Comparison of ENCODE assay signal across 13 cellular contexts in the genomic region with DNA sequence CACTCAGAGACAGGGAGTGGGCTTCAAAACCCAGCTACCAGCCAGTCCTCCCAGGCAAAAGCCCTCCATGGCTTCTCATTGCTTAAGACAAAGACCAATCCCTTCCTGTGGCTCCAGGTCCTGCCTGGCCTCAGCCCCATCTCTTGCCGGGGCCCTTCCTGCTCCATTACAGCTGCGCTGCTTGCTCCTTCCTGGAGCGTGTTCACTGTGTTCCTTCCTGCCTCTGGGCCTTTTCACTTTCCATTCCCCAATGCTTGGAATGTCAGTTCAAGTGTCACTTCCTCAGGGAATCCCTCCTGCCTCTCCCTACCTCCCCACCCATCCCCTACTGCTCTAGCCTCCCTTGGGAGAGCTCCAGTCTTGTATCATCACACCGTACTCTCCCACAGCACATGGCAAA. TPM values are rescaled to one million over a fixed set of nuclear protein-coding genes. Genes with fewer than 3 reads are reported as not detected.
A peak's percentile ranks its signal among the peaks of the same experiment; 100 is the strongest.
DNase-seq lines count a peak whose midpoint lies in the region; ATAC-seq and TF ChIP-seq lines count a peak whose summit lies in the region.
"Had no signal": no experiment of that assay in that cellular context is flagged by ENCODE, and none has a peak within 500 bp of the region (broad histone marks: within the 10 kb centered on the region; RNA-seq: fewer than 3 reads in every experiment).

No MANE protein-coding gene starts in this region.

- H3K27ac ChIP-seq in H9 (ENCODE audit: insufficient read length, low read depth, low read length): no peak overlapping the region
- peak overlapping the region; percentile 25 to 58 for H3K27ac ChIP-seq in lung (ENCODE audit: low read depth in 1 of 2, low read length in 1 of 2)

- no peak overlapping the region for H3K23ac ChIP-seq in H9 (ENCODE audit: insufficient read length, low read depth, low read length)

- no peak overlapping the region for H3K4me2 ChIP-seq in H9 (ENCODE audit: insufficient read depth, insufficient read length, low read length)

- WGBS in H9 (ENCODE audit: extremely low coverage, insufficient read length, low lambda C conversion rate): no CpG with 5 or more reads among the region's 4 CpGs
- 52 to 65% methylated on average over 4 of the region's 4 CpGs for WGBS in lung, 2 donors

- no peak overlapping the region for H3K9ac ChIP-seq in H9 (ENCODE audit: extremely low read depth, insufficient read length, low read length)

- H3K23me2 ChIP-seq in H9 (ENCODE audit: insufficient read length, low read depth, low read length, poor library complexity, severe bottlenecking): no peaks in the 10 kb centered on the region

- H2AK5ac ChIP-seq in H9 (ENCODE audit: insufficient read length, low read length): no peak overlapping the region

- no peak overlapping the region for H4K8ac ChIP-seq in H9 (replicated peaks; ENCODE audit: insufficient read length, low read depth, low read length)

- H3K36me3 ChIP-seq in lung (ENCODE audit: control insufficient read depth in 2 of 2, insufficient read depth in 2 of 2, low read length in 2 of 2): no peaks in the 10 kb centered on the region

- H3K27me3 Mint-ChIP-seq in H9 (ENCODE audit: low read depth) (peaks cover 19% of the 10 kb centered on the region), chondrocyte (ENCODE audit: low read depth) (no peaks in the 10 kb centered on the region)
- H3K27me3 Mint-ChIP-seq in stimulated activated naive B cell treated with anti-CD40 and anti-IgM and Interleukin-4, amounts not matched to agents 10 μg/mL and 1 μg/mL and 100 μg/mL, for 72 hours: peaks cover 0 to 5% of the 10 kb centered on the region in 2 donors
- H3K27me3 Mint-ChIP-seq: T-cell had no signal

- TF ChIP-seq CTCF in H9 (conservative IDR thresholded peaks at IDR 0.05) (no peak), chondrocyte (IDR thresholded peaks at IDR 0.05) (no peak), lung (IDR thresholded peaks at IDR 0.05; ENCODE audit: control extremely low read depth, extremely low read depth) (no peak)

- no peak for DNase-seq in H9
- DNase-seq in chondrocyte (ENCODE audit: low spot score): no peak
- DNase-seq in lung (ENCODE audit: low spot score): no peak
- no peak for DNase-seq in stimulated activated naive B cell treated with anti-CD40 and anti-IgM and Interleukin-4, amounts not matched to agents 10 μg/mL and 1 μg/mL and 100 μg/mL, for 72 hours
- DNase-seq in effector CD8-positive, alpha-beta T cell (lab: John Stamatoyannopoulos, UW): no peak
- no peak for DNase-seq in activated CD4-positive, alpha-beta T cell treated with anti-CD3 and anti-CD28 coated beads, Interleukin-2, amount 50 U/mL, for 48 hours
- no peak for DNase-seq in KG1 (lab: John Stamatoyannopoulos, UW)
- DNase-seq: activated naive CD8-positive, alpha-beta T cell treated with anti-CD3 and anti-CD28 coated beads, Interleukin-2, amount 10 ng/mL, durations not matched to agents 7 days and 5 days; effector CD4-positive, alpha-beta T cell; NCI-H1092; stimulated activated CD4-positive, alpha-beta T cell treated with anti-CD3 and anti-CD28 coated beads, Interleukin-4, amount 100 ng/mL, for 1 hour; T-cell had no signal

- H3K27me3 ChIP-seq in H9 (ENCODE audit: insufficient read depth, low read length): no peaks in the 10 kb centered on the region
- no peaks in the 10 kb centered on the region for H3K27me3 ChIP-seq in lung (ENCODE audit: control insufficient read depth, insufficient read depth)

- no peak for ATAC-seq in lung (ENCODE audit: insufficient read depth, low FRiP score)
- no peak for ATAC-seq in stimulated activated naive B cell treated with anti-CD40 and anti-IgM and Interleukin-4, amounts not matched to agents 10 μg/mL and 1 μg/mL and 100 μg/mL, for 72 hours (replicated peaks)
- ATAC-seq in HG02884 (IDR thresholded peaks at IDR 0.05; ENCODE audit: unreplicated experiment): no peak
- ATAC-seq: T-cell had no signal

- H3K9me3 Mint-ChIP-seq in H9 (peaks cover 4 to 9% of the 10 kb centered on the region in 2 experiments), chondrocyte (ENCODE audit: low read depth) (peaks cover 3% of the 10 kb centered on the region)
- H3K9me3 Mint-ChIP-seq in stimulated activated naive B cell treated with anti-CD40 and anti-IgM and Interleukin-4, amounts not matched to agents 10 μg/mL and 1 μg/mL and 100 μg/mL, for 72 hours: peaks cover 1 to 4% of the 10 kb centered on the region in 2 donors
- H3K9me3 Mint-ChIP-seq: activated naive CD8-positive, alpha-beta T cell treated with anti-CD3 and anti-CD28 coated beads, Interleukin-2, amount 10 ng/mL, durations not matched to agents 7 days and 5 days had no signal

- no peak overlapping the region for H2BK120ac ChIP-seq in H9 (ENCODE audit: low read depth, low read length, poor library complexity, severe bottlenecking)

- no peaks in the 10 kb centered on the region for H4K20me1 ChIP-seq in H9 (ENCODE audit: control insufficient read depth, insufficient read depth, insufficient read length)

- H3K4me1 ChIP-seq in H9 (ENCODE audit: insufficient read depth, low read length) (peaks cover 8% of the 10 kb centered on the region; the same call in 1 of the 2 replicates), lung (ENCODE audit: control insufficient read depth in 2 of 2, insufficient read depth in 2 of 2, low read length in 2 of 2) (peaks cover 3 to 12% of the 10 kb centered on the region in 2 donors)

- no peak overlapping the region for H3K4ac ChIP-seq in H9 (ENCODE audit: low read depth, low read length)

- no peaks in the 10 kb centered on the region for H3K79me2 ChIP-seq in H9 (ENCODE audit: insufficient read depth, low read length)

- H2AFZ ChIP-seq in H9 (ENCODE audit: low read length): no peak overlapping the region

- H2BK12ac ChIP-seq in H9 (ENCODE audit: insufficient read length, low read depth, low read length): no peak overlapping the region

- peak overlapping the region; percentile 10; the same call in 1 of the 2 replicates for H3K14ac ChIP-seq in H9 (ENCODE audit: insufficient read depth, low read length)

- H3K18ac ChIP-seq in H9 (ENCODE audit: insufficient read length, low read depth, low read length): no peak overlapping the region

- H2BK20ac ChIP-seq in H9 (ENCODE audit: low read depth, low read length, poor library complexity, severe bottlenecking): no peak overlapping the region

- H3K4me3 Mint-ChIP-seq in H9: peak overlapping the region in 1 of 2 experiments; percentile 49; a peak in 1 of 5 replicates
- no peak overlapping the region for H3K4me3 Mint-ChIP-seq in chondrocyte (ENCODE audit: unreplicated experiment)
- no peak overlapping the region for H3K4me3 Mint-ChIP-seq in stimulated activated naive B cell treated with anti-CD40 and anti-IgM and Interleukin-4, amounts not matched to agents 10 μg/mL and 1 μg/mL and 100 μg/mL, for 72 hours
- H3K4me3 Mint-ChIP-seq: activated naive CD8-positive, alpha-beta T cell treated with anti-CD3 and anti-CD28 coated beads, Interleukin-2, amount 10 ng/mL, durations not matched to agents 7 days and 5 days; T-cell had no signal

- H3K27ac Mint-ChIP-seq in H9 (peak overlapping the region in 1 of 3 experiments; percentile 25; a peak in 1 of 7 replicates), chondrocyte (ENCODE audit: unreplicated experiment) (peak overlapping the region; percentile 71)
- H3K27ac Mint-ChIP-seq in stimulated activated naive B cell treated with anti-CD40 and anti-IgM and Interleukin-4, amounts not matched to agents 10 μg/mL and 1 μg/mL and 100 μg/mL, for 72 hours: peak overlapping the region; percentile 38
- H3K27ac Mint-ChIP-seq: activated naive CD8-positive, alpha-beta T cell treated with anti-CD3 and anti-CD28 coated beads, Interleukin-2, amount 10 ng/mL, durations not matched to agents 7 days and 5 days; T-cell had no signal

- no peak overlapping the region for H3K56ac ChIP-seq in H9 (ENCODE audit: insufficient read length, low read depth, low read length)

- H2BK5ac ChIP-seq in H9 (ENCODE audit: insufficient read length, low read length): no peak overlapping the region

- no peak overlapping the region for H4K91ac ChIP-seq in H9 (ENCODE audit: insufficient read length, low read depth, low read length)

- H3K4me1 Mint-ChIP-seq in H9 (peaks cover 41 to 61% of the 10 kb centered on the region in 2 experiments), chondrocyte (ENCODE audit: low read depth) (peaks cover 35% of the 10 kb centered on the region)
- peaks cover 17 to 28% of the 10 kb centered on the region in 2 donors for H3K4me1 Mint-ChIP-seq in stimulated activated naive B cell treated with anti-CD40 and anti-IgM and Interleukin-4, amounts not matched to agents 10 μg/mL and 1 μg/mL and 100 μg/mL, for 72 hours
- H3K4me1 Mint-ChIP-seq: activated naive CD8-positive, alpha-beta T cell treated with anti-CD3 and anti-CD28 coated beads, Interleukin-2, amount 10 ng/mL, durations not matched to agents 7 days and 5 days had no signal

- H3K36me3 Mint-ChIP-seq in H9 (ENCODE audit: insufficient read depth in 1 of 3, low read depth in 3 of 3) (peaks cover 0 to 4% (median 2%) of the 10 kb centered on the region in 3 experiments; a peak in 3 of 7 replicates), chondrocyte (ENCODE audit: low read depth) (no peaks in the 10 kb centered on the region)
- no peaks in the 10 kb centered on the region for H3K36me3 Mint-ChIP-seq in stimulated activated naive B cell treated with anti-CD40 and anti-IgM and Interleukin-4, amounts not matched to agents 10 μg/mL and 1 μg/mL and 100 μg/mL, for 72 hours
- H3K36me3 Mint-ChIP-seq: activated naive CD8-positive, alpha-beta T cell treated with anti-CD3 and anti-CD28 coated beads, Interleukin-2, amount 10 ng/mL, durations not matched to agents 7 days and 5 days; T-cell had no signal

- H2BK15ac ChIP-seq in H9 (ENCODE audit: low read depth, low read length): no peak overlapping the region

- H4K5ac ChIP-seq in H9 (ENCODE audit: insufficient read length, low read depth, low read length): no peak overlapping the region

- no peaks in the 10 kb centered on the region for H3K79me1 ChIP-seq in H9 (ENCODE audit: insufficient read depth, low read depth, low read length, poor library complexity, severe bottlenecking)

- H3K9me3 ChIP-seq in H9 (ENCODE audit: control insufficient read depth, low read depth, low read length): no peaks in the 10 kb centered on the region
- H3K9me3 ChIP-seq in lung (ENCODE audit: control insufficient read depth in 2 of 2, insufficient read depth in 1 of 2, low read length in 1 of 2): no peaks in the 10 kb centered on the region

- H3T11ph ChIP-seq in H9 (ENCODE audit: low read length): no peak overlapping the region

- no peak overlapping the region for H3K4me3 ChIP-seq in lung

RNA-seq across cellular contexts. Expression of a gene that starts 11.1 kb away (rescaled TPM):
- total RNA-seq in H9 (2021) (39.1 and 40.3 TPM in 2 replicates), chondrocyte (10.0 to 24.8 TPM (median 11.0 TPM) in 3 replicates), lung (10 to 100 TPM; 39.7 to 89.5 TPM)
- 10 to 100 TPM; 36.7 to 49.1 TPM for polyA plus RNA-seq in lung

RNA-seq across cellular contexts. Expression of a gene that starts 30.0 kb away (rescaled TPM):
- total RNA-seq in H9 (2021): 40.0 and 41.4 TPM in 2 replicates
- 21.9 to 26.9 TPM (median 26.0 TPM) in 3 replicates for total RNA-seq in chondrocyte
- 10 to 100 TPM in 1 of 2 donors, 1 to 10 TPM in 1; 7.4 to 23.2 TPM for total RNA-seq in lung
- 10 to 100 TPM; 14.6 to 25.6 TPM for polyA plus RNA-seq in lung
